ENCODE assay signal across 27 cellular contexts in genomic region chr3:153911111-153911510, GRCh38.
"Had no signal": no experiment of that assay in that cellular context is flagged by ENCODE, and none has a peak within 500 bp of the region (broad histone marks: within the 10 kb centered on the region; RNA-seq: fewer than 3 reads in every experiment).

No MANE protein-coding gene starts in this region.

- H3K4me3 ChIP-seq: adrenal gland, body of pancreas, Peyer's patch, SJSA1 had no signal

- H3K4me1 ChIP-seq: adrenal gland, body of pancreas, Peyer's patch, SJSA1 had no signal

- H3K27me3 ChIP-seq: adrenal gland, body of pancreas, Peyer's patch, SJSA1 had no signal

- H3K4me3 Mint-ChIP-seq: activated CD4-positive, alpha-beta memory T cell treated with anti-CD3 and anti-CD28 coated beads for 36 hours; activated CD4-positive, alpha-beta T cell treated with anti-CD3 and anti-CD28 coated beads, Interleukin-2, amount 10 ng/mL, durations not matched to agents 7 days and 5 days; activated naive CD4-positive, alpha-beta T cell treated with anti-CD3 and anti-CD28 coated beads, Interleukin-2, amount 10 ng/mL, durations not matched to agents 7 days and 5 days; activated naive CD8-positive, alpha-beta T cell treated with anti-CD3 and anti-CD28 coated beads for 36 hours; activated T-cell treated with anti-CD3 and anti-CD28 coated beads, Interleukin-2, amount 50 U/mL, for 4 hours; T-helper 1 cell treated with Interleukin-12 subunit alpha and Interleukin-12 subunit beta and Interleukin-4 antibody, amounts not matched to agents 30 μg/mL and 1 μg/mL, for 36 hours had no signal

- H3K27me3 Mint-ChIP-seq: activated naive CD4-positive, alpha-beta T cell treated with anti-CD3 and anti-CD28 coated beads, Interleukin-2, amount 10 ng/mL, durations not matched to agents 7 days and 5 days had no signal

- H3K9me3 Mint-ChIP-seq: activated CD4-positive, alpha-beta memory T cell treated with anti-CD3 and anti-CD28 coated beads for 36 hours; activated CD4-positive, alpha-beta T cell treated with anti-CD3 and anti-CD28 coated beads, Interleukin-2, amount 10 ng/mL, durations not matched to agents 7 days and 5 days; activated naive CD4-positive, alpha-beta T cell treated with anti-CD3 and anti-CD28 coated beads, Interleukin-2, amount 10 ng/mL, durations not matched to agents 7 days and 5 days; activated naive CD8-positive, alpha-beta T cell treated with anti-CD3 and anti-CD28 coated beads for 36 hours; activated T-cell treated with anti-CD3 and anti-CD28 coated beads, Interleukin-2, amount 50 U/mL, for 4 hours; activated T-helper 2 cell treated with anti-CD3 and anti-CD28 coated beads, Interferon-gamma antibody, Interleukin-2, Interleukin-4, amounts not matched to agents 10 μg/mL and 5 μg/mL and 100 μg/mL, durations not matched to agents 14 hours and 24 hours and 36 hours; T-helper 1 cell treated with Interleukin-12 subunit alpha and Interleukin-12 subunit beta and Interleukin-4 antibody, amounts not matched to agents 30 μg/mL and 1 μg/mL, for 36 hours had no signal

- H3K27ac Mint-ChIP-seq: activated CD4-positive, alpha-beta memory T cell treated with anti-CD3 and anti-CD28 coated beads for 36 hours; activated CD4-positive, alpha-beta T cell treated with anti-CD3 and anti-CD28 coated beads, Interleukin-2, amount 10 ng/mL, durations not matched to agents 7 days and 5 days; activated naive CD4-positive, alpha-beta T cell treated with anti-CD3 and anti-CD28 coated beads, Interleukin-2, amount 10 ng/mL, durations not matched to agents 7 days and 5 days; activated naive CD8-positive, alpha-beta T cell treated with anti-CD3 and anti-CD28 coated beads for 36 hours; activated T-helper 2 cell treated with anti-CD3 and anti-CD28 coated beads, Interferon-gamma antibody, Interleukin-2, Interleukin-4, amounts not matched to agents 10 μg/mL and 5 μg/mL and 100 μg/mL, durations not matched to agents 14 hours and 24 hours and 36 hours; T-helper 1 cell treated with Interleukin-12 subunit alpha and Interleukin-12 subunit beta and Interleukin-4 antibody, amounts not matched to agents 30 μg/mL and 1 μg/mL, for 36 hours had no signal

- DNase-seq: activated CD4-positive, alpha-beta memory T cell treated with anti-CD3 and anti-CD28 coated beads for 36 hours; activated CD4-positive, alpha-beta T cell treated with anti-CD3 and anti-CD28 coated beads, Interleukin-2, amount 10 ng/mL, durations not matched to agents 7 days and 5 days; activated CD4-positive, CD25-positive, alpha-beta regulatory T cell; activated CD8-positive, alpha-beta memory T cell treated with anti-CD3 and anti-CD28 coated beads for 24 hours; activated gamma-delta T cell treated with Interleukin-2 at 50 U/mL for 16 hours; activated naive CD4-positive, alpha-beta T cell treated with anti-CD3 and anti-CD28 coated beads, Interleukin-2, amount 10 ng/mL, durations not matched to agents 7 days and 5 days; activated naive CD8-positive, alpha-beta T cell treated with anti-CD3 and anti-CD28 coated beads for 36 hours; activated T-cell treated with anti-CD3 and anti-CD28 coated beads, Interleukin-2, amount 50 U/mL, for 4 hours; adrenal gland; anterior cingulate cortex; body of pancreas; central memory CD4-positive, alpha-beta T cell; IMR-90; Kasumi-1; KBM-7; NCI-H1048; NCI-H146; NCI-H187 treated with DMSO at 0.1 percent for 48 hours; NCI-H510A treated with DMSO at 0.1 percent for 48 hours; Peyer's patch; SHP77; SW 1271; T-helper 9 cell had no signal

- H3K27ac ChIP-seq: adrenal gland, body of pancreas, Peyer's patch, SJSA1 had no signal

- H3K9me3 ChIP-seq: adrenal gland, body of pancreas, Peyer's patch, SJSA1 had no signal

- H3K36me3 Mint-ChIP-seq: activated CD4-positive, alpha-beta memory T cell treated with anti-CD3 and anti-CD28 coated beads for 36 hours; activated naive CD4-positive, alpha-beta T cell treated with anti-CD3 and anti-CD28 coated beads, Interleukin-2, amount 10 ng/mL, durations not matched to agents 7 days and 5 days; activated naive CD8-positive, alpha-beta T cell treated with anti-CD3 and anti-CD28 coated beads for 36 hours had no signal

- H3K4me1 Mint-ChIP-seq: activated CD4-positive, alpha-beta T cell treated with anti-CD3 and anti-CD28 coated beads, Interleukin-2, amount 10 ng/mL, durations not matched to agents 7 days and 5 days; activated naive CD4-positive, alpha-beta T cell treated with anti-CD3 and anti-CD28 coated beads, Interleukin-2, amount 10 ng/mL, durations not matched to agents 7 days and 5 days; activated naive CD8-positive, alpha-beta T cell treated with anti-CD3 and anti-CD28 coated beads for 36 hours had no signal

- ATAC-seq: activated T-cell treated with anti-CD3 and anti-CD28 coated beads, Interleukin-2, amount 50 U/mL, for 4 hours; body of pancreas; SK-N-SH treated with all-trans-retinoic acid at 6 μM for 48 hours had no signal

- H3K36me3 ChIP-seq: adrenal gland, Peyer's patch, SJSA1 had no signal
